ENCODE assay signal across 25 cellular contexts in the genomic region with DNA sequence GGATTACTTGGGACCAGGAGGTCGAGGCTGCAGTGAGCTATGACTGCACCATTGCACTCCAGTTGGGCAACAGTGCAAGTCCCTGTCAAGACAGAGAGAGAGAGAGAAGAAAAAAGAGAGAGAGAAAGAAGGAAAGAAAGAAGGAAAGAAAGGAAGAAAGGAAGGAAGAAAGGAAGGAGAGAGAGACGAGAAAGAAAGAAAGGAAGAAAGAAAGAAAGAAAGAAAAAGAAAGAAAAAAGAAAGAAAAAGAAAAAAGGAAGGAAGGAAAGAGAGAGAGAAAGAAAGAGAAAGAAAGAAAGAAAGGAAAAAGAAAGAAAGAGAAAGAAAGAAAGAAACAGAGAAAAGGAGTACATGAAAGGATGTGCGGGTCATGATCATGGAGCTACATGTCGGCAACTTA.
"Had no signal": no experiment of that assay in that cellular context is flagged by ENCODE, and none has a peak within 500 bp of the region (broad histone marks: within the 10 kb centered on the region; RNA-seq: fewer than 3 reads in every experiment).

No MANE protein-coding gene starts in this region.

- H2AFZ ChIP-seq: hepatocyte had no signal

- ATAC-seq: effector memory CD8-positive, alpha-beta T cell; foreskin keratinocyte; gastroesophageal sphincter; heart left ventricle; left cardiac atrium; left lung; left ventricle myocardium superior; lower lobe of right lung; mucosa of descending colon; naive thymus-derived CD8-positive, alpha-beta T cell had no signal

- H3K9me3 Mint-ChIP-seq: dendritic cell treated with granulocyte-macrophage colony-stimulating factor and Interleukin-4, amounts not matched to agents 40 ng/mL and 50 ng/mL, for 4 days; effector memory CD8-positive, alpha-beta T cell; endodermal cell; naive thymus-derived CD8-positive, alpha-beta T cell had no signal

- H3K4me3 ChIP-seq: colonic mucosa, esophagus muscularis mucosa, gastroesophageal sphincter, heart left ventricle, hepatocyte, left lung, lower lobe of right lung, mucosa of descending colon had no signal

- H3K79me2 ChIP-seq: hepatocyte had no signal

- H3K4me3 Mint-ChIP-seq: dendritic cell treated with granulocyte-macrophage colony-stimulating factor and Interleukin-4, amounts not matched to agents 40 ng/mL and 50 ng/mL, for 4 days; effector memory CD8-positive, alpha-beta T cell; endodermal cell; immature natural killer cell; mesothelial cell of epicardium; naive thymus-derived CD8-positive, alpha-beta T cell had no signal

- H3K4me1 Mint-ChIP-seq: endodermal cell; immature natural killer cell; mesothelial cell of epicardium; naive B cell; naive thymus-derived CD8-positive, alpha-beta T cell had no signal

- H3K9me3 ChIP-seq: colonic mucosa, esophagus muscularis mucosa, heart left ventricle, left lung, lower lobe of right lung, mucosa of descending colon had no signal

- H3K36me3 ChIP-seq: colonic mucosa, esophagus muscularis mucosa, gastroesophageal sphincter, heart left ventricle had no signal

- H3K36me3 Mint-ChIP-seq: mesothelial cell of epicardium; naive B cell; naive thymus-derived CD8-positive, alpha-beta T cell had no signal

- H3K27ac ChIP-seq: colonic mucosa, esophagus muscularis mucosa, foreskin keratinocyte, gastroesophageal sphincter, heart left ventricle, hepatocyte, left lung, lower lobe of right lung had no signal

- H3K27ac Mint-ChIP-seq: dendritic cell treated with granulocyte-macrophage colony-stimulating factor and Interleukin-4, amounts not matched to agents 40 ng/mL and 50 ng/mL, for 4 days; effector memory CD8-positive, alpha-beta T cell; endodermal cell; immature natural killer cell; mesothelial cell of epicardium; naive thymus-derived CD8-positive, alpha-beta T cell had no signal

- H3K4me2 ChIP-seq: hepatocyte had no signal

- H3K27me3 ChIP-seq: colonic mucosa, esophagus muscularis mucosa, foreskin keratinocyte, gastroesophageal sphincter, heart left ventricle, hepatocyte, left lung had no signal

- DNase-seq: colonic mucosa; cortex of kidney; effector CD8-positive, alpha-beta T cell; effector memory CD8-positive, alpha-beta T cell; endodermal cell; foreskin keratinocyte; heart left ventricle; hypothalamus; immature natural killer cell; islet precursor cell; left cardiac atrium; left lung; left ventricle myocardium superior; lower lobe of right lung; mesenchymal stem cell; mucosa of descending colon; naive B cell; naive thymus-derived CD8-positive, alpha-beta T cell had no signal

- H3K4me1 ChIP-seq: colonic mucosa, esophagus muscularis mucosa, foreskin keratinocyte, gastroesophageal sphincter, heart left ventricle, left lung, lower lobe of right lung had no signal

- FAIRE-seq: endometrium, frontal cortex had no signal
